ENCODE assay signal across 14 cellular contexts in the genomic region with DNA sequence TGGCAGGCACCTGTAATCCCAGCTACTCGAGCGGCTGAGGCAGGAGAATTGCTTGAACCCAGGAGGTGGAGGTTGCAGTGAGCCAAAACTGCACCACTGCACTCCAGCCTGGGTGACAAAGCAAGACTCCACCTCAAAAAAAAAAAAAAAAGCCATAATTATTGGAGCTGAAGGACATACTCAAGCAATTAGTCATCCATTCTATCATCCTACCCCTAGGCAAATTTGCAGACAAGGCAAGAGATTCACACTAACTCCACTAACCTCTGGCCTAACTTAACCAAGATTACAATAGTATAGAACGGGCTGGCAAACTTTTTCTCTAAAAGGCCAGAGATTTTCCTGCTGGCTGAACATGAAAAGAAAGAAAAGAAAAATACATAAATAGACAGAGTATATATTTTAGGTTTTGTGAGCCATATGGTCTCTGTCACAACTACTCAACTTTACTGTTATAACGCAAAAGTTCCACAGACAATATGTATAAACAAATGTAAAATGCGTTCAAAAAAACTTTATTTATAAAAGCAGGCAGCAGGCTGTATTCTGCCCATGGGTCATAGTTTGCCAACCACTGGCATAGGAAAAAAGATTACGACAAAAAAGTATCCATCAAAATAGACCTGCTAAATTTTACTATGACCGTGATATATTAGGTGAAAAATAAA. TPM values are rescaled to one million over a fixed set of nuclear protein-coding genes. Genes with fewer than 3 reads are reported as not detected.
DNase-seq lines count a peak whose midpoint lies in the region; ATAC-seq, FAIRE-seq and TF ChIP-seq lines count a peak whose summit lies in the region.
"Had no signal": no experiment of that assay in that cellular context is flagged by ENCODE, and none has a peak within 500 bp of the region (broad histone marks: within the 10 kb centered on the region; RNA-seq: fewer than 3 reads in every experiment).

No MANE protein-coding gene starts in this region.

- TF ChIP-seq CTCF in bronchial epithelial cell (IDR thresholded peaks at IDR 0.05; ENCODE audit: insufficient read depth, low read length, severe bottlenecking) = no peak
- no peak for TF ChIP-seq CTCF in kidney epithelial cell (IDR thresholded peaks at IDR 0.05; ENCODE audit: insufficient read depth, low read length, poor library complexity, severe bottlenecking)

- no peak overlapping the region for H3K27ac Mint-ChIP-seq in activated naive CD4-positive, alpha-beta T cell treated with anti-CD3 and anti-CD28 coated beads, Interleukin-2, amount 50 U/mL, for 72 hours
- H3K27ac Mint-ChIP-seq: activated CD4-positive, alpha-beta memory T cell treated with anti-CD3 and anti-CD28 coated beads for 36 hours; type B pancreatic cell had no signal

- H3K27me3 ChIP-seq in bronchial epithelial cell (ENCODE audit: control insufficient read depth, insufficient read depth, low read length) = no peaks in the 10 kb centered on the region
- H3K27me3 ChIP-seq in kidney epithelial cell (ENCODE audit: control insufficient read depth, insufficient read depth, low read length) = no peaks in the 10 kb centered on the region

- no peak for FAIRE-seq in bronchial epithelial cell (lab: Jason Lieb, UNC)
- FAIRE-seq: frontal cortex had no signal

- H3K36me3 Mint-ChIP-seq in activated naive CD4-positive, alpha-beta T cell treated with anti-CD3 and anti-CD28 coated beads, Interleukin-2, amount 50 U/mL, for 72 hours = peaks cover 0 to 2% of the 10 kb centered on the region in 2 donors
- H3K36me3 Mint-ChIP-seq: activated CD4-positive, alpha-beta memory T cell treated with anti-CD3 and anti-CD28 coated beads for 36 hours; type B pancreatic cell had no signal

- no peak for ATAC-seq in activated naive CD4-positive, alpha-beta T cell treated with anti-CD3 and anti-CD28 coated beads, Interleukin-2, amount 50 U/mL, for 72 hours

- DNase-seq in Caki2 (ENCODE audit: low read depth) = peak; percentile 76
- peak; percentile 93 for DNase-seq in M059J (ENCODE audit: low read depth)
- DNase-seq in bronchial epithelial cell (ENCODE audit: low read depth) = peak; percentile 91
- DNase-seq in kidney epithelial cell (ENCODE audit: low read depth) = peak; percentile 50
- no peak for DNase-seq in activated naive CD4-positive, alpha-beta T cell treated with anti-CD3 and anti-CD28 coated beads, Interleukin-2, amount 50 U/mL, for 72 hours (ENCODE audit: low spot score in 2 of 2)
- DNase-seq in ecto neural progenitor cell (ENCODE audit: low spot score) = no peak
- DNase-seq in DMS114 treated with DMSO at 0.1 percent for 48 hours (lab: John Stamatoyannopoulos, UW; ENCODE audit: unreplicated experiment) = no peak
- no peak for DNase-seq in COR-L47 (lab: John Stamatoyannopoulos, UW)
- DNase-seq: activated CD4-positive, alpha-beta memory T cell treated with anti-CD3 and anti-CD28 coated beads for 36 hours; amniotic stem cell; Calu3; Karpas-422 had no signal

- no peaks in the 10 kb centered on the region for H3K9me3 Mint-ChIP-seq in activated naive CD4-positive, alpha-beta T cell treated with anti-CD3 and anti-CD28 coated beads, Interleukin-2, amount 50 U/mL, for 72 hours
- H3K9me3 Mint-ChIP-seq: activated CD4-positive, alpha-beta memory T cell treated with anti-CD3 and anti-CD28 coated beads for 36 hours; type B pancreatic cell had no signal

- in situ Hi-C loops in Caki2 (cut with HindIII; ENCODE audit: low pct_unique_long_range_greater_than_20kb, low sequenced_read_pairs) = no loop called here

- H3K4me3 ChIP-seq in bronchial epithelial cell (ENCODE audit: low read depth, low read length) = no peak overlapping the region
- no peak overlapping the region for H3K4me3 ChIP-seq in kidney epithelial cell (ENCODE audit: low read depth, low read length)

- H3K36me3 ChIP-seq in bronchial epithelial cell (ENCODE audit: control insufficient read depth, insufficient read depth, low read length) (no peaks in the 10 kb centered on the region), kidney epithelial cell (ENCODE audit: control insufficient read depth, insufficient read depth, low read length) (no peaks in the 10 kb centered on the region)

RNA-seq across cellular contexts. Expression of a gene that starts 29.7 kb away (rescaled TPM):
- 6.2 and 22.3 TPM in 2 replicates for total RNA-seq in Caki2 (2014; rRNA removed; shearing (Covaris generic); ENCODE audit: low replicate concordance)
- total RNA-seq in M059J (2014; rRNA removed; shearing (Covaris generic)) = 13.2 and 20.8 TPM in 2 replicates
- 1.1 and 2.3 TPM in 2 replicates for total RNA-seq in bronchial epithelial cell
- 5.2 and 6.1 TPM in 2 replicates for total RNA-seq in kidney epithelial cell
- 10 to 100 TPM; 24.1 to 24.3 TPM for total RNA-seq in activated naive CD4-positive, alpha-beta T cell treated with anti-CD3 and anti-CD28 coated beads, Interleukin-2, amount 50 U/mL, for 72 hours

Comparison
In these comparisons a context has a peak if more than half of its experiments do, and no peak if none do; other contexts are left out.
1. DNase-seq: peak in Caki2 (single experiment), M059J (single experiment), bronchial epithelial cell (single experiment) and kidney epithelial cell (single experiment); none in activated naive CD4-positive, alpha-beta T cell treated with anti-CD3 and anti-CD28 coated beads, Interleukin-2, amount 50 U/mL, for 72 hours (0 of 2), ecto neural progenitor cell (single experiment), DMS114 treated with DMSO at 0.1 percent for 48 hours (single experiment) and COR-L47 (single experiment).